Comparison of ENCODE assay signal across 12 cellular contexts in the genomic region with DNA sequence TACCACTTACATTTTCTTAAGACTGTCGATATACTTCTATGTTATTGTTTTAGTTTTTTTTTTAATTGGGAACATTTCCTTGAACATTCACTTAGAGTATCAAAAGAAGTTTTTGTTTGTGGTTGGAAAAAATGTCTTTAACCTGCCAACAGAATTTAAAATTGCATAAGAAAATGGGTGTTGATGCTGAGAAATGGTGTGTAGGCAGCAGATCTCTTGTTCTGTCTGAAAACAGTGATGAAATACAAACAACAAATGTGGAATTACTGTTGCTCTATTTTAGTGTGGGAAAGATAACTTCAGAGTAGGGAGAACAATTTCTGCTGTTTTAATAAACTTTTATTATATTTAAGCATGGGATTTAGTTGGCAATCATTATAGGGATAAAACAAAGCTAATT.
A peak's percentile ranks its signal among the peaks of the same experiment; 100 is the strongest.
DNase-seq lines count a peak whose midpoint lies in the region; ATAC-seq, FAIRE-seq and TF ChIP-seq lines count a peak whose summit lies in the region.
"Had no signal": no experiment of that assay in that cellular context is flagged by ENCODE, and none has a peak within 500 bp of the region (broad histone marks: within the 10 kb centered on the region; RNA-seq: fewer than 3 reads in every experiment).

No MANE protein-coding gene starts in this region.

- intact Hi-C loops in HepG2 (cut with micrococcal nuclease; ENCODE audit: unreplicated experiment) (no loop called here), lower lobe of right lung (cut with DNase I) (no loop called here), stomach (cut with DNase I; ENCODE audit: low total_unique reads) (no loop called here)

- no peak for TF ChIP-seq EP300 in HepG2 (IDR thresholded peaks at IDR 0.05; ENCODE audit: low read depth in 2 of 2, low read length in 2 of 2)
- TF ChIP-seq EP300 in HepG2 (CRISPR knock-in tag; IDR thresholded peaks at IDR 0.05; ENCODE audit: borderline replicate concordance): no peak
- no peak for TF ChIP-seq EP300 in stomach (IDR thresholded peaks at IDR 0.05)

- no peak for ATAC-seq in HepG2
- ATAC-seq in lower lobe of right lung: peak; percentile 19 to 23
- no peak for ATAC-seq in GM21447 (IDR thresholded peaks at IDR 0.05; ENCODE audit: unreplicated experiment)
- ATAC-seq in GM18861 (IDR thresholded peaks at IDR 0.05; ENCODE audit: unreplicated experiment): no peak
- ATAC-seq: activated T-cell treated with anti-CD3 and anti-CD28 coated beads, Interleukin-2, amount 50 U/mL, for 72 hours; natural killer cell treated with Interleukin-12 subunit alpha and Interleukin-12 subunit beta and Interleukin-15 and Interleukin-18, amount 100 ng/mL, for 72 hours had no signal

- 96% methylated on average over 1 of the region's 1 CpG for WGBS in liver
- WGBS in HepG2 (ENCODE audit: low lambda C conversion rate): 91% methylated on average over 1 of the region's 1 CpG
- WGBS in stomach, 5 donors: 64 to 88% (median 70%) methylated on average over 1 of the region's 1 CpG

- DNase-seq in HepG2 (ENCODE audit: low spot score) (no peak), fibroblast of gingiva (ENCODE audit: low read depth) (peak; percentile 88), lower lobe of right lung (no peak), stomach (no peak)
- no peak for DNase-seq in stimulated activated CD4-positive, alpha-beta T cell treated with anti-CD3 and anti-CD28 coated beads, Interleukin-1b, Interleukin-23, amount 100 ng/mL, for 48 hours
- DNase-seq: activated T-cell treated with anti-CD3 and anti-CD28 coated beads, Interleukin-2, amount 50 U/mL, for 72 hours; NCI-H2107 had no signal

- H3K4me3 ChIP-seq in liver (ENCODE audit: low read depth in 1 of 3, low read length in 3 of 3) (no peak overlapping the region), HepG2 (replicated peaks in 1 of 3; ENCODE audit: insufficient read depth in 1 of 3, low read depth in 2 of 3, low read length in 3 of 3) (no peak overlapping the region), lower lobe of right lung (no peak overlapping the region), stomach (no peak overlapping the region)

- no peak overlapping the region for H3K9ac ChIP-seq in liver (ENCODE audit: low read depth in 1 of 2, low read length in 2 of 2)
- no peak overlapping the region for H3K9ac ChIP-seq in HepG2 (ENCODE audit: insufficient read depth, low read depth, low read length)

- no peaks in the 10 kb centered on the region for H3K27me3 ChIP-seq in liver (ENCODE audit: control insufficient read depth in 4 of 4, insufficient read depth in 4 of 4, low read length in 3 of 4)
- no peaks in the 10 kb centered on the region for H3K27me3 ChIP-seq in HepG2 (ENCODE audit: control insufficient read depth in 1 of 2, insufficient read depth in 2 of 2, low read length in 2 of 2)
- no peaks in the 10 kb centered on the region for H3K27me3 ChIP-seq in lower lobe of right lung (ENCODE audit: low read depth)
- no peaks in the 10 kb centered on the region for H3K27me3 ChIP-seq in stomach

- H3K9me3 ChIP-seq in liver (ENCODE audit: control insufficient read depth in 4 of 4, low read length in 3 of 4): no peaks in the 10 kb centered on the region
- H3K9me3 ChIP-seq in HepG2 (ENCODE audit: low read length): no peaks in the 10 kb centered on the region
- no peaks in the 10 kb centered on the region for H3K9me3 ChIP-seq in lower lobe of right lung
- peaks cover 0 to 4% (median 0%) of the 10 kb centered on the region in 4 donors for H3K9me3 ChIP-seq in stomach

- peaks cover 0 to 1% (median 0%) of the 10 kb centered on the region in 4 donors for H3K4me1 ChIP-seq in liver (ENCODE audit: control insufficient read depth in 4 of 4, insufficient read depth in 4 of 4, low read length in 3 of 4)
- no peaks in the 10 kb centered on the region for H3K4me1 ChIP-seq in HepG2 (ENCODE audit: insufficient read depth, low read length)
- H3K4me1 ChIP-seq in lower lobe of right lung: no peaks in the 10 kb centered on the region
- peaks cover 0 to 21% (median 8%) of the 10 kb centered on the region in 4 donors for H3K4me1 ChIP-seq in stomach

- CTCF ChIA-PET in HepG2 (lab: Yijun Ruan, JAX; ENCODE audit: low intra/inter-chr PET ratio, low total read pairs): no interaction called here

- in situ Hi-C loops in HepG2 (cut with HindIII; ENCODE audit: extremely low pct_ligation_motif_present, low pct_unique_long_range_greater_than_20kb): no loop called here

- no TSS peak for BruUV-seq in HepG2 (replicated peaks; lab: Mats Ljungman, UMichigan)

- no peaks in the 10 kb centered on the region for H3K36me3 ChIP-seq in liver (ENCODE audit: control insufficient read depth in 4 of 4, insufficient read depth in 3 of 4, low read depth in 1 of 4, low read length in 3 of 4)
- no peaks in the 10 kb centered on the region; a peak in 1 of 5 replicates for H3K36me3 ChIP-seq in HepG2 (replicated peaks in 1 of 2; ENCODE audit: control insufficient read depth in 1 of 2, insufficient read depth in 2 of 2, low read length in 2 of 2)
- no peaks in the 10 kb centered on the region for H3K36me3 ChIP-seq in lower lobe of right lung
- peaks cover 0 to 7% (median 0%) of the 10 kb centered on the region in 4 donors for H3K36me3 ChIP-seq in stomach

- no peak for TF ChIP-seq POLR2A in HepG2 (IDR thresholded peaks at IDR 0.05; ENCODE audit: insufficient read depth in 1 of 2, low read depth in 2 of 2, low read length in 2 of 2)
- TF ChIP-seq POLR2A in stomach (IDR thresholded peaks at IDR 0.05): no peak

- H3K27ac ChIP-seq in liver (ENCODE audit: low read depth in 1 of 2, low read length in 2 of 2): no peak overlapping the region
- no peak overlapping the region for H3K27ac ChIP-seq in HepG2 (ENCODE audit: extremely low read length, insufficient read depth, low read length)
- H3K27ac ChIP-seq in lower lobe of right lung: no peak overlapping the region
- no peak overlapping the region for H3K27ac ChIP-seq in stomach

- H2AFZ ChIP-seq in HepG2 (ENCODE audit: low read length): no peak overlapping the region

- no peaks in the 10 kb centered on the region for H4K20me1 ChIP-seq in HepG2 (ENCODE audit: insufficient read depth, low read length)

- no peaks in the 10 kb centered on the region for H3K79me2 ChIP-seq in HepG2 (ENCODE audit: insufficient read depth, low read length)

- TF ChIP-seq RAD21 in liver (IDR thresholded peaks at IDR 0.05) (no peak), HepG2 (CRISPR knock-in tag; IDR thresholded peaks at IDR 0.05) (no peak)

- H3K4me2 ChIP-seq in HepG2 (ENCODE audit: low read depth, low read length): no peak overlapping the region

- TF ChIP-seq CTCF in liver (IDR thresholded peaks at IDR 0.05; ENCODE audit: low read depth, low read length, missing input control): no peak
- no peak for TF ChIP-seq CTCF in HepG2 (CRISPR knock-in tag; IDR thresholded peaks at IDR 0.05)
- no peak for TF ChIP-seq CTCF in lower lobe of right lung (IDR thresholded peaks at IDR 0.05)
- no peak for TF ChIP-seq CTCF in stomach (IDR thresholded peaks at IDR 0.05)

- POLR2A ChIA-PET in HepG2 (lab: Yijun Ruan, JAX): no interaction called here

- no peak for FAIRE-seq in HepG2 (lab: Jason Lieb, UNC)
- FAIRE-seq: A204.1 had no signal

TF ChIP-seq in liver, 16 proteins besides CTCF, POLR2A, EP300 and RAD21:
- TF ChIP-seq RXRA (IDR thresholded peaks at IDR 0.05) (peak in 1 of 2 donors; percentile 27), GABPA (IDR thresholded peaks at IDR 0.05 in 1 of 2, conservative IDR thresholded peaks at IDR 0.05 in 1 of 2) (no peak), YY1 (IDR thresholded peaks at IDR 0.05) (peak; percentile 15), TAF1 (conservative IDR thresholded peaks at IDR 0.05) (no peak)
- TF ChIP-seq, protein P1, sequence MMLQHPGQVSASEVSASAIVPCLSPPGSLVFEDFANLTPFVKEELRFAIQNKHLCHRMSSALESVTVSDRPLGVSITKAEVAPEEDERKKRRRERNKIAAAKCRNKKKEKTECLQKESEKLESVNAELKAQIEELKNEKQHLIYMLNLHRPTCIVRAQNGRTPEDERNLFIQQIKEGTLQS (IDR thresholded peaks at IDR 0.05): peak; percentile 29

TF ChIP-seq in HepG2, 621 proteins besides CTCF, POLR2A, EP300 and RAD21 (continues in another document):
- TF ChIP-seq ADNP (CRISPR knock-in tag; IDR thresholded peaks at IDR 0.05) (no peak), ZNF501 (CRISPR knock-in tag; IDR thresholded peaks at IDR 0.05) (no peak), ZNF672 (CRISPR knock-in tag; IDR thresholded peaks at IDR 0.05) (no peak), ZNF879 (CRISPR knock-in tag; IDR thresholded peaks at IDR 0.05) (no peak), KDM1A (CRISPR knock-in tag; IDR thresholded peaks at IDR 0.05) (no peak), MBNL3 (CRISPR knock-in tag; conservative IDR thresholded peaks at IDR 0.05) (no peak), NFYB (CRISPR knock-in tag; IDR thresholded peaks at IDR 0.05) (no peak)
- TF ChIP-seq, protein P2, sequence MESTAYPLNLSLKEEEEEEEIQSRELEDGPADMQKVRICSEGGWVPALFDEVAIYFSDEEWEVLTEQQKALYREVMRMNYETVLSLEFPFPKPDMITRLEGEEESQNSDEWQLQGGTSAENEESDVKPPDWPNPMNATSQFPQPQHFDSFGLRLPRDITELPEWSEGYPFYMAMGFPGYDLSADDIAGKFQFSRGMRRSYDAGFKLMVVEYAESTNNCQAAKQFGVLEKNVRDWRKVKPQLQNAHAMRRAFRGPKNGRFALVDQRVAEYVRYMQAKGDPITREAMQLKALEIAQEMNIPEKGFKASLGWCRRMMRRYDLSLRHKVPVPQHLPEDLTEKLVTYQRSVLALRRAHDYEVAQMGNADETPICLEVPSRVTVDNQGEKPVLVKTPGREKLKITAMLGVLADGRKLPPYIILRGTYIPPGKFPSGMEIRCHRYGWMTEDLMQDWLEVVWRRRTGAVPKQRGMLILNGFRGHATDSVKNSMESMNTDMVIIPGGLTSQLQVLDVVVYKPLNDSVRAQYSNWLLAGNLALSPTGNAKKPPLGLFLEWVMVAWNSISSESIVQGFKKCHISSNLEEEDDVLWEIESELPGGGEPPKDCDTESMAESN (CRISPR knock-in tag; conservative IDR thresholded peaks at IDR 0.05): no peak

Comparison
In these comparisons a context has a peak if more than half of its experiments do, and no peak if none do; other contexts are left out.
1. ATAC-seq: peak in lower lobe of right lung (2 of 2); none in HepG2 (single experiment), GM21447 (single experiment) and GM18861 (single experiment).